In genomic region chr7:24227068-24227467, GRCh38 we compare ENCODE assay signal across 10 cellular contexts. TPM values are rescaled to one million over a fixed set of nuclear protein-coding genes. Genes with fewer than 3 reads are reported as not detected.
A peak's percentile ranks its signal among the peaks of the same experiment; 100 is the strongest.
DNase-seq lines count a peak whose midpoint lies in the region; ATAC-seq lines count a peak whose summit lies in the region.
"Had no signal": no experiment of that assay in that cellular context is flagged by ENCODE, and none has a peak within 500 bp of the region (broad histone marks: within the 10 kb centered on the region; RNA-seq: fewer than 3 reads in every experiment).

No MANE protein-coding gene starts in this region.

- H3K36me3 Mint-ChIP-seq in naive thymus-derived CD4-positive, alpha-beta T cell, result peaks cover 0 to 5% (median 0%) of the 10 kb centered on the region in 5 donors

- no peak overlapping the region for H3K27ac ChIP-seq in naive thymus-derived CD4-positive, alpha-beta T cell (ENCODE audit: low read depth, low read length)
- H3K27ac ChIP-seq: right lobe of liver had no signal

- CTCF ChIA-PET in naive thymus-derived CD4-positive, alpha-beta T cell (lab: Charles Lee), result no interaction called here

- ATAC-seq in GM21529 (IDR thresholded peaks at IDR 0.05; ENCODE audit: unreplicated experiment) (peak; percentile 48), HG03432 (IDR thresholded peaks at IDR 0.05; ENCODE audit: unreplicated experiment) (peak; percentile 58), HG02840 (IDR thresholded peaks at IDR 0.05; ENCODE audit: low FRiP score, unreplicated experiment) (no peak)
- ATAC-seq in naive thymus-derived CD4-positive, alpha-beta T cell, result peak; percentile 43
- ATAC-seq: mucosa of descending colon, right lobe of liver had no signal

- DNase-seq in NCI-H345 (lab: John Stamatoyannopoulos, UW) (peak; percentile 34), NCI-H345 treated with DMSO at 0.1 percent for 48 hours (lab: John Stamatoyannopoulos, UW; ENCODE audit: unreplicated experiment) (no peak), cerebellar cortex (ENCODE audit: low spot score) (no peak), COLO668 (lab: John Stamatoyannopoulos, UW; ENCODE audit: unreplicated experiment) (no peak)
- DNase-seq in naive thymus-derived CD4-positive, alpha-beta T cell, result peak in 2 of 9 donors; percentile 5 to 10
- DNase-seq: mucosa of descending colon, right lobe of liver had no signal

- H3K4me1 ChIP-seq in naive thymus-derived CD4-positive, alpha-beta T cell (ENCODE audit: control insufficient read depth in 2 of 2, insufficient read depth in 2 of 2, low read length in 2 of 2), result peaks cover 7 to 23% of the 10 kb centered on the region in 2 donors
- H3K4me1 ChIP-seq: right lobe of liver had no signal

- intact Hi-C loops in naive thymus-derived CD4-positive, alpha-beta T cell (cut with micrococcal nuclease), result no loop called here

- H3K27ac Mint-ChIP-seq in naive thymus-derived CD4-positive, alpha-beta T cell, result peak overlapping the region in 7 of 9 donors; percentile 41 to 81 (median 55)

- peaks cover 0 to 18% (median 2%) of the 10 kb centered on the region in 11 donors for H3K9me3 Mint-ChIP-seq in naive thymus-derived CD4-positive, alpha-beta T cell

- H3K4me1 Mint-ChIP-seq in naive thymus-derived CD4-positive, alpha-beta T cell, result peaks cover 12 to 37% (median 33%) of the 10 kb centered on the region in 7 donors

- no peaks in the 10 kb centered on the region for H3K9me3 ChIP-seq in naive thymus-derived CD4-positive, alpha-beta T cell (ENCODE audit: control insufficient read depth in 2 of 3, low read length in 3 of 3)
- H3K9me3 ChIP-seq: mucosa of descending colon, right lobe of liver had no signal

- POLR2A ChIA-PET in naive thymus-derived CD4-positive, alpha-beta T cell (lab: Charles Lee), result no interaction called here

- no peak overlapping the region for H3K4me3 ChIP-seq in naive thymus-derived CD4-positive, alpha-beta T cell (ENCODE audit: low read length)
- H3K4me3 ChIP-seq: mucosa of descending colon, right lobe of liver had no signal

- no peaks in the 10 kb centered on the region for H3K36me3 ChIP-seq in naive thymus-derived CD4-positive, alpha-beta T cell (ENCODE audit: control insufficient read depth in 2 of 3, insufficient read depth in 3 of 3, low read length in 3 of 3)
- H3K36me3 ChIP-seq: right lobe of liver had no signal

- no peaks in the 10 kb centered on the region for H3K27me3 ChIP-seq in naive thymus-derived CD4-positive, alpha-beta T cell (ENCODE audit: control insufficient read depth in 2 of 2, insufficient read depth in 2 of 2, low read length in 2 of 2)
- H3K27me3 ChIP-seq: right lobe of liver had no signal

- H3K4me3 Mint-ChIP-seq in naive thymus-derived CD4-positive, alpha-beta T cell, result peak overlapping the region in 6 of 10 donors; percentile 33 to 65 (median 47)

- H3K27me3 Mint-ChIP-seq in naive thymus-derived CD4-positive, alpha-beta T cell, result peaks cover 0 to 17% (median 0%) of the 10 kb centered on the region in 5 donors

RNA-seq across cellular contexts. Expression of gene NPY, which starts 56.9 kb away (rescaled TPM):
- total RNA-seq in naive thymus-derived CD4-positive, alpha-beta T cell, result not detected
- polyA plus RNA-seq in naive thymus-derived CD4-positive, alpha-beta T cell, result not detected
- total RNA-seq: right lobe of liver had no signal
